ENCODE assay signal across 8 cellular contexts in the genomic region with DNA sequence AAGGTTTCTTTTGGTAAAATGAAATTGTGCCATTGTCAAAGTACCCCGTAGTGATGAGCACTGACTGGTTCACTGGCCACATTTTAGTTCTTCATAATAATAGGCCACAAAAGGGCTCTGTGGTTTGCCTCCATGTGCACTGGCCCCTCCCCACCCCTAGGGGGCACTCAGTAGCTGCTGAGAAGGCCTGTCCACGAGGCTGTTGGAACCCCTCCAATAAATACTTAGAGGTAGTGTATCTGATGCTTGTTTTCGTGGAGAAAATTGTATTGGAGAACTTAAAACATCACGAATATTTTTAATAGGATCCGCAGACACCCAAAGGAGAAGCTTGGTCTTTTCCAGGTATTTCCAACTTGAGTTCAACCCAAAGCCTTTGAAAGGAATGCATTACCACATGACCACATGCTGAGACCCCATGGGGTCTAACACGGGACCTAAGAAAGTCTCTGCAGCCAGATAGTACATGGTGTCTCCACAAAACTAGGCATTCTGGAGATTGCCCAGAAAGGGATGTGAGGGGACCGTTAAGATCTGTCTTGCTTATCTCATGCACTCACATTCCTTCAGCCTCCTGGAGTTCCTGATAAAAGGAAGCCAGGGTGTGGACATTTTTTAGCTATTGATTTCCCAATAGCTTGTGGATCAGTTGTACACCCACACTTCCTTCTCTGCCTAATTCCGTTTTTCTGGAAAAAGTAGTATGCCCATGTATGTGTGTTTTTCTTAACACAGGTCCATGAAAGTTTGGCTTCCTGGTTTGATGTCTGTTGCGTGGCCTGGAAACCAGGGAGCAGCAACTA. TPM values are rescaled to one million over a fixed set of nuclear protein-coding genes. Genes with fewer than 3 reads are reported as not detected.
DNase-seq lines count a peak whose midpoint lies in the region; ATAC-seq, FAIRE-seq and TF ChIP-seq lines count a peak whose summit lies in the region.

No MANE protein-coding gene starts in this region.

- peak; percentile 77 for TF ChIP-seq CTCF in colonic mucosa (IDR thresholded peaks at IDR 0.05)

- H3K79me1 ChIP-seq in mesendoderm (ENCODE audit: low read length): no peaks in the 10 kb centered on the region

- H3K27ac ChIP-seq in colonic mucosa (no peak overlapping the region), mesendoderm (ENCODE audit: low read depth, low read length) (no peak overlapping the region)

- DNase-seq in CD1c-positive myeloid dendritic cell (ENCODE audit: extremely low spot score) (peak; percentile 20), RCC 7860 (ENCODE audit: low spot score) (peak; percentile 27), colonic mucosa (peak; percentile 76), mesendoderm (peak; percentile 95)

- intact Hi-C loops in colonic mucosa (cut with DNase I): loop anchor here (2.0 to 10.0 kb wide), 3 partner anchors 51 to 147 kb away; no protein-coding TSS in a partner anchor

- H3K18ac ChIP-seq in mesendoderm (ENCODE audit: low read length): no peak overlapping the region

- H3K9ac ChIP-seq in colonic mucosa (ENCODE audit: low read depth in 2 of 2, low read length in 2 of 2) (no peak overlapping the region), mesendoderm (ENCODE audit: low read length) (no peak overlapping the region)

- no peak overlapping the region for H3K4ac ChIP-seq in mesendoderm (ENCODE audit: low read depth, low read length)

- H2BK15ac ChIP-seq in mesendoderm (replicated peaks; ENCODE audit: low read depth): no peak overlapping the region

- H4K8ac ChIP-seq in mesendoderm (ENCODE audit: low read depth, low read length): no peak overlapping the region

- H3K4me2 ChIP-seq in mesendoderm (ENCODE audit: low read length): no peak overlapping the region

- no peak overlapping the region for H2BK120ac ChIP-seq in mesendoderm (ENCODE audit: low read depth, low read length)

- WGBS in mesendoderm (ENCODE audit: extremely low coverage, insufficient coverage, low lambda C conversion rate): no CpG with 5 or more reads among the region's 9 CpGs

- H3K79me2 ChIP-seq in mesendoderm (ENCODE audit: control insufficient read depth, insufficient read depth, low read length): no peaks in the 10 kb centered on the region

- H3K27me3 ChIP-seq in colonic mucosa (no peaks in the 10 kb centered on the region), mesendoderm (ENCODE audit: insufficient read depth, low read length, poor library complexity) (no peaks in the 10 kb centered on the region)

- no peaks in the 10 kb centered on the region for H3K36me3 ChIP-seq in colonic mucosa
- H3K36me3 ChIP-seq in mesendoderm (ENCODE audit: control insufficient read depth, insufficient read depth, low read length): no peaks in the 10 kb centered on the region

- H3K23ac ChIP-seq in mesendoderm (ENCODE audit: low read length): no peak overlapping the region

- no peak for FAIRE-seq in RCC 7860 (lab: Jason Lieb, UNC)

- peak; percentile 74 for ATAC-seq in GM18498 (IDR thresholded peaks at IDR 0.05; ENCODE audit: unreplicated experiment)
- peak; percentile 67 for ATAC-seq in HG03565 (IDR thresholded peaks at IDR 0.05; ENCODE audit: unreplicated experiment)
- no peak for ATAC-seq in HG03139 (IDR thresholded peaks at IDR 0.05; ENCODE audit: unreplicated experiment)
- no peak for ATAC-seq in GM18873 (IDR thresholded peaks at IDR 0.05; ENCODE audit: low FRiP score, unreplicated experiment)

- no peak overlapping the region for H4K5ac ChIP-seq in mesendoderm (ENCODE audit: low read length)

- H3K56ac ChIP-seq in mesendoderm (ENCODE audit: low read length): peak overlapping the region; percentile 39

- no peak overlapping the region for H2AK5ac ChIP-seq in mesendoderm (ENCODE audit: low read length)

- H2BK5ac ChIP-seq in mesendoderm (ENCODE audit: low read length): no peak overlapping the region

- no peaks in the 10 kb centered on the region for H3K4me1 ChIP-seq in colonic mucosa
- H3K4me1 ChIP-seq in mesendoderm (ENCODE audit: control insufficient read depth, low read depth, low read length): peaks cover 1% of the 10 kb centered on the region

- H3K4me3 ChIP-seq in colonic mucosa (no peak overlapping the region), mesendoderm (ENCODE audit: low read length) (no peak overlapping the region)

- no peaks in the 10 kb centered on the region for H3K9me3 ChIP-seq in colonic mucosa

RNA-seq across cellular contexts. Expression of gene NOSTRIN, which starts 28.5 kb away (rescaled TPM):
- total RNA-seq in colonic mucosa: 10 to 100 TPM; 29.0 to 37.2 TPM
- 0.01 TPM for polyA plus RNA-seq in mesendoderm (2013, experiment 1 of 2)
- polyA plus RNA-seq in mesendoderm (2013, experiment 2 of 2): 0.03 TPM

Comparison
In these comparisons a context has a peak if more than half of its experiments do, and no peak if none do; other contexts are left out.
1. DNase-seq: peak in every context shown above with its lines; median percentile 95 in mesendoderm; 76 in colonic mucosa; 27 in RCC 7860; 20 in CD1c-positive myeloid dendritic cell.
2. ATAC-seq: peak in GM18498 (single experiment) and HG03565 (single experiment); none in HG03139 (single experiment) and GM18873 (single experiment).